Comparison of ENCODE assay signal across 16 cellular contexts in genomic region chr16:57783116-57783515, GRCh38. TPM values are rescaled to one million over a fixed set of nuclear protein-coding genes. Genes with fewer than 3 reads are reported as not detected.
DNase-seq lines count a peak whose midpoint lies in the region; ATAC-seq, FAIRE-seq and TF ChIP-seq lines count a peak whose summit lies in the region.
"Had no signal": no experiment of that assay in that cellular context is flagged by ENCODE, and none has a peak within 500 bp of the region (broad histone marks: within the 10 kb centered on the region; RNA-seq: fewer than 3 reads in every experiment).

No MANE protein-coding gene starts in this region.

- no peak overlapping the region for H4K8ac ChIP-seq in H1 (ENCODE audit: extremely low read depth, insufficient read depth, low read length)

- H3K36me3 Mint-ChIP-seq in HFFc6 (ENCODE audit: low read depth) (peaks cover 28% of the 10 kb centered on the region), mesothelial cell of epicardium (peaks cover 20% of the 10 kb centered on the region)
- H3K36me3 Mint-ChIP-seq: CD4-positive, CD25-positive, alpha-beta regulatory T cell had no signal

- no peak overlapping the region for H3K56ac ChIP-seq in H1 (replicated peaks; ENCODE audit: insufficient read length, low read depth, low read length)

- no peaks in the 10 kb centered on the region for H3K9me3 Mint-ChIP-seq in HFFc6
- H3K9me3 Mint-ChIP-seq in mesothelial cell of epicardium, result peaks cover 5% of the 10 kb centered on the region

- no peak overlapping the region for H2AFZ ChIP-seq in H1 (ENCODE audit: low read length)

- intact Hi-C loops in upper lobe of right lung (cut with DNase I), result no loop called here

- TF ChIP-seq EP300 in H1 (IDR thresholded peaks at IDR 0.05; ENCODE audit: borderline replicate concordance in 1 of 2, low read depth in 2 of 2, low read length in 2 of 2), result no peak

- whole genome bisulfite sequencing in H1 (ENCODE audit: extremely low coverage in 1 of 2, insufficient coverage in 1 of 2, insufficient read length in 1 of 2, insufficient replicate concordance in 2 of 2, low coverage in 1 of 2, low lambda C conversion rate in 2 of 2, missing lambda C conversion rate in 1 of 2), 2 experiments, result 76% methylated on average over 4 of the region's 4 CpGs; no CpG with 5 or more reads in 1 of the 2 experiments

- no peak for FAIRE-seq in H1 (lab: Jason Lieb, UNC)
- FAIRE-seq: D721Med had no signal

- POLR2A ChIA-PET in H1 (lab: Charles Lee; ENCODE audit: partially characterized antibody), result no interaction called here

- H3K9ac ChIP-seq in H1 (replicated peaks in 1 of 4; ENCODE audit: extremely low read depth in 1 of 4, low read depth in 3 of 4, low read length in 3 of 4), result no peak overlapping the region

- no peaks in the 10 kb centered on the region for H3K79me1 ChIP-seq in H1 (ENCODE audit: low read depth, low read length)

- H3K36me3 ChIP-seq in H1 (ENCODE audit: control insufficient read depth in 2 of 4, insufficient read depth in 4 of 4, low read length in 3 of 4) (no peaks in the 10 kb centered on the region), upper lobe of right lung (peaks cover 31% of the 10 kb centered on the region)

- DNase-seq in HFFc6 (no peak), H1 (ENCODE audit: low read depth in 1 of 2, low spot score in 2 of 2) (no peak), mesothelial cell of epicardium (ENCODE audit: low spot score in 2 of 2, unreplicated experiment in 2 of 2) (no peak), upper lobe of right lung (no peak), NCI-H2196 treated with DMSO at 0.1 percent for 48 hours (lab: John Stamatoyannopoulos, UW; ENCODE audit: unreplicated experiment) (no peak)
- DNase-seq in stimulated activated CD4-positive, alpha-beta T cell treated with anti-CD3 and anti-CD28 coated beads, Interleukin-4, amount 100 ng/mL, for 4 hours, result no peak
- DNase-seq: CD4-positive, CD25-positive, alpha-beta regulatory T cell; DMS79; KBM-7; MV-4-11; NCI-H1417 treated with DMSO at 0.1 percent for 48 hours; NCI-H2029; NCI-H510A treated with DMSO at 0.1 percent for 48 hours had no signal

- no peak overlapping the region for H2BK20ac ChIP-seq in H1 (ENCODE audit: low read length)

- H3K4me2 ChIP-seq in H1 (ENCODE audit: insufficient read depth in 1 of 2, low read depth in 2 of 2, low read length in 2 of 2), result no peak overlapping the region

- TF ChIP-seq CTCF in HFFc6 (IDR thresholded peaks at IDR 0.05) (no peak), H1 (IDR thresholded peaks at IDR 0.05; ENCODE audit: control extremely low read depth in 1 of 3, insufficient read depth in 1 of 3, low read depth in 1 of 3, low read length in 3 of 3) (no peak), mesothelial cell of epicardium (IDR thresholded peaks at IDR 0.05; ENCODE audit: unreplicated experiment) (no peak), upper lobe of right lung (IDR thresholded peaks at IDR 0.05) (no peak)

- ATAC-seq in upper lobe of right lung (no peak), esophagus mucosa (no peak)

- H3K27ac ChIP-seq in H1 (ENCODE audit: low read depth, low read length) (no peak overlapping the region), upper lobe of right lung (peak overlapping the region; percentile 39)

- no peak for TF ChIP-seq RAD21 in H1 (IDR thresholded peaks at IDR 0.05 in 1 of 2, conservative IDR thresholded peaks at IDR 0.05 in 1 of 2; ENCODE audit: low read depth in 2 of 2, low read length in 2 of 2)

- H3K27me3 ChIP-seq in H1 (replicated peaks in 1 of 4; ENCODE audit: control insufficient read depth in 3 of 4, extremely low read depth in 1 of 4, insufficient read depth in 3 of 4, low read length in 3 of 4), result no peaks in the 10 kb centered on the region
- no peaks in the 10 kb centered on the region for H3K27me3 ChIP-seq in upper lobe of right lung

- H3K4me3 ChIP-seq in H1 (ENCODE audit: extremely low read depth in 1 of 4, insufficient read depth in 2 of 4, low read depth in 3 of 4, low read length in 4 of 4) (no peak overlapping the region), upper lobe of right lung (no peak overlapping the region)

- H3K79me2 ChIP-seq in H1 (ENCODE audit: control insufficient read depth in 1 of 2, insufficient read depth in 2 of 2, low read length in 2 of 2), result no peaks in the 10 kb centered on the region

- H3K4me1 ChIP-seq in H1 (replicated peaks in 1 of 4; ENCODE audit: control insufficient read depth in 3 of 4, insufficient read depth in 4 of 4, low read length in 3 of 4), result peaks cover 0 to 3% (median 0%) of the 10 kb centered on the region in 4 experiments; a peak in 1 of 7 replicates
- peaks cover 25% of the 10 kb centered on the region for H3K4me1 ChIP-seq in upper lobe of right lung

- no peak overlapping the region for H3K23ac ChIP-seq in H1 (ENCODE audit: insufficient read length)

- no peak overlapping the region for H3K18ac ChIP-seq in H1 (ENCODE audit: extremely low read depth, low read length)

- H3K27me3 Mint-ChIP-seq in HFFc6 (ENCODE audit: insufficient read depth), result no peaks in the 10 kb centered on the region
- no peaks in the 10 kb centered on the region for H3K27me3 Mint-ChIP-seq in mesothelial cell of epicardium (ENCODE audit: low read depth)

- no peak overlapping the region for H2BK15ac ChIP-seq in H1 (ENCODE audit: low read length)

- H4K91ac ChIP-seq in H1 (replicated peaks; ENCODE audit: insufficient read length, low read length), result no peak overlapping the region

- no peaks in the 10 kb centered on the region; the same call in 1 of the 2 replicates for H3K23me2 ChIP-seq in H1 (ENCODE audit: low read depth, low read length)

- H4K5ac ChIP-seq in H1 (ENCODE audit: insufficient read length, low read depth, low read length), result no peak overlapping the region

- no peak overlapping the region for H3K14ac ChIP-seq in H1 (ENCODE audit: insufficient read length)

- no peaks in the 10 kb centered on the region for H3K9me3 ChIP-seq in H1 (ENCODE audit: insufficient read depth in 2 of 2, low read depth in 1 of 2, low read length in 1 of 2)
- H3K9me3 ChIP-seq in upper lobe of right lung, result no peaks in the 10 kb centered on the region

- peaks cover 38% of the 10 kb centered on the region for H3K4me1 Mint-ChIP-seq in HFFc6 (ENCODE audit: low read depth)
- H3K4me1 Mint-ChIP-seq in mesothelial cell of epicardium, result peaks cover 2% of the 10 kb centered on the region
- H3K4me1 Mint-ChIP-seq: B cell; CD4-positive, CD25-positive, alpha-beta regulatory T cell had no signal

- H2BK120ac ChIP-seq in H1 (replicated peaks; ENCODE audit: low read depth, low read length), result no peak overlapping the region

- H2AK5ac ChIP-seq in H1 (ENCODE audit: low read depth, low read length), result no peak overlapping the region; the same call in 1 of the 2 replicates

- no peaks in the 10 kb centered on the region for H4K20me1 ChIP-seq in H1 (replicated peaks in 1 of 2; ENCODE audit: control insufficient read depth in 1 of 2, insufficient read depth in 2 of 2, low read length in 2 of 2)

- H2BK5ac ChIP-seq in H1 (ENCODE audit: low read depth, low read length), result no peak overlapping the region

- H3K4me3 Mint-ChIP-seq in HFFc6 (no peak overlapping the region), mesothelial cell of epicardium (no peak overlapping the region)
- H3K4me3 Mint-ChIP-seq: B cell; CD4-positive, CD25-positive, alpha-beta regulatory T cell had no signal

- CTCF ChIA-PET in H1 (lab: Charles Lee; ENCODE audit: partially characterized antibody), result interaction anchor here (1.1 to 22.4 kb wide), 4 partner anchors 14 to 114 kb away, joined by 3 to 279 read pairs (median 4); partner anchors contain the start of gene KIFC3

- H2BK12ac ChIP-seq in H1 (ENCODE audit: low read depth, low read length), result peak overlapping the region; percentile 84; the same call in 1 of the 2 replicates

- H3K27ac Mint-ChIP-seq in HFFc6, result peak overlapping the region; percentile 87; the same call in 1 of the 2 replicates
- H3K27ac Mint-ChIP-seq in mesothelial cell of epicardium, result peak overlapping the region; percentile 59
- H3K27ac Mint-ChIP-seq: B cell had no signal

- H3K4ac ChIP-seq in H1 (replicated peaks; ENCODE audit: insufficient read length, low read depth, low read length), result no peak overlapping the region

- no peak for TF ChIP-seq POLR2A in H1 (IDR thresholded peaks at IDR 0.05; ENCODE audit: control extremely low read depth in 1 of 2, low read depth in 2 of 2, low read length in 2 of 2)

TF ChIP-seq in H1, 55 proteins besides CTCF, POLR2A, EP300 and RAD21 (continues in another document):
- TF ChIP-seq TCF12 (IDR thresholded peaks at IDR 0.05; ENCODE audit: low read depth, low read length) (no peak), TAF7 (optimal IDR thresholded peaks at IDR 0.05; ENCODE audit: borderline replicate concordance, low read depth, low read length) (no peak), SP2 (IDR thresholded peaks at IDR 0.05; ENCODE audit: low read length) (no peak), BCL11A (IDR thresholded peaks at IDR 0.05; ENCODE audit: low read depth in 2 of 2, low read length in 2 of 2) (no peak), KDM5A (IDR thresholded peaks at IDR 0.05; ENCODE audit: low read length) (no peak)

RNA-seq across cellular contexts. Expression of gene KIFC3, which starts 19.2 kb away (rescaled TPM):
- total RNA-seq in HFFc6 (2021; fragmentation: NEBNext Ultra II Directional; extraction: Animal tissue kit (Norgen Biotek cat#: 25700)), result 10 to 100 TPM; 51.8 to 81.5 (median 72.7) TPM
- 5.3 and 7.1 TPM in 2 replicates for total RNA-seq in H1 (2021; fragmentation: NEBNext Ultra II Directional; extraction: Animal tissue kit (Norgen Biotek cat#: 25700))
- 2.1 and 3.8 TPM in 2 replicates for polyA plus RNA-seq in H1 (2011; rRNA removed)
- polyA plus RNA-seq in H1 (2011; cell fraction: cytosol; rRNA removed), result 4.4 TPM
- polyA plus RNA-seq in H1 (2011; cell fraction: nucleus; rRNA removed), result 11.5 TPM
- 2.1 to 3.7 TPM (median 2.8 TPM) in 4 replicates for polyA plus RNA-seq in H1 (2012, experiment 1 of 2)
- polyA plus RNA-seq in H1 (2012, experiment 2 of 2), result 1.6 TPM
- 4.3 TPM for polyA plus RNA-seq in H1 (2013, experiment 1 of 2)
- 4.4 TPM for polyA plus RNA-seq in H1 (2013, experiment 2 of 2)
- 3.3 and 3.9 TPM in 2 replicates for polyA minus RNA-seq in H1 (2011; rRNA and poly(A)+ RNA removed)
- polyA minus RNA-seq in H1 (2011; cell fraction: cytosol; rRNA and poly(A)+ RNA removed), result 4.9 TPM
- 7.5 TPM for polyA minus RNA-seq in H1 (2011; cell fraction: nucleus; rRNA and poly(A)+ RNA removed)
- total RNA-seq in mesothelial cell of epicardium (33.3 to 38.7 TPM (median 35.3 TPM) in 3 replicates), upper lobe of right lung (99.1 TPM), esophagus mucosa (20.6 TPM)
- polyA plus RNA-seq: CD4-positive, CD25-positive, alpha-beta regulatory T cell had no signal

RNA-seq across cellular contexts. Expression of gene KATNB1, which starts 47.5 kb away (rescaled TPM):
- 10 to 100 TPM; 20.4 to 22.1 (median 21.6) TPM for total RNA-seq in HFFc6 (2021; fragmentation: NEBNext Ultra II Directional; extraction: Animal tissue kit (Norgen Biotek cat#: 25700))
- total RNA-seq in H1 (2021; fragmentation: NEBNext Ultra II Directional; extraction: Animal tissue kit (Norgen Biotek cat#: 25700)), result 50.2 and 50.3 TPM in 2 replicates
- 60.4 and 88.4 TPM in 2 replicates for polyA plus RNA-seq in H1 (2011; rRNA removed)
- polyA plus RNA-seq in H1 (2011; cell fraction: cytosol; rRNA removed), result 55.3 TPM
- polyA plus RNA-seq in H1 (2011; cell fraction: nucleus; rRNA removed), result 166 TPM
- polyA plus RNA-seq in H1 (2012, experiment 1 of 2), result 25.0 to 47.4 TPM (median 43.4 TPM) in 4 replicates
- 48.3 TPM for polyA plus RNA-seq in H1 (2012, experiment 2 of 2)
- 31.0 TPM for polyA plus RNA-seq in H1 (2013, experiment 1 of 2)
- polyA plus RNA-seq in H1 (2013, experiment 2 of 2), result 28.8 TPM
- polyA minus RNA-seq in H1 (2011; rRNA and poly(A)+ RNA removed), result 31.8 and 43.0 TPM in 2 replicates
- 29.9 TPM for polyA minus RNA-seq in H1 (2011; cell fraction: cytosol; rRNA and poly(A)+ RNA removed)
- 42.7 TPM for polyA minus RNA-seq in H1 (2011; cell fraction: nucleus; rRNA and poly(A)+ RNA removed)
- total RNA-seq in mesothelial cell of epicardium (22.1 to 24.9 TPM (median 24.6 TPM) in 3 replicates), upper lobe of right lung (16.6 TPM), esophagus mucosa (19.9 TPM)
